9 cellular contexts compared by ENCODE assay signal in genomic region chr1:38006008-38006828, GRCh38. TPM values are rescaled to one million over a fixed set of nuclear protein-coding genes. Genes with fewer than 3 reads are reported as not detected.
DNase-seq lines count a peak whose midpoint lies in the region; ATAC-seq, FAIRE-seq and TF ChIP-seq lines count a peak whose summit lies in the region.
"Had no signal": no experiment of that assay in that cellular context is flagged by ENCODE, and none has a peak within 500 bp of the region (broad histone marks: within the 10 kb centered on the region; RNA-seq: fewer than 3 reads in every experiment).

No MANE protein-coding gene starts in this region.

- no peak for ATAC-seq in central memory CD8-positive, alpha-beta T cell (replicated peaks; ENCODE audit: extremely low read depth, poor library complexity, severe bottlenecking)
- peak; percentile 11 for ATAC-seq in aorta (ENCODE audit: low FRiP score)

- H3K9me3 ChIP-seq in aorta (ENCODE audit: control insufficient read depth, low read length) = no peaks in the 10 kb centered on the region
- H3K9me3 ChIP-seq: right lobe of liver had no signal

- peaks cover 50% of the 10 kb centered on the region for H3K4me1 Mint-ChIP-seq in activated naive CD4-positive, alpha-beta T cell treated with anti-CD3 and anti-CD28 coated beads, Interleukin-2, amount 50 U/mL, for 24 hours
- H3K4me1 Mint-ChIP-seq in central memory CD8-positive, alpha-beta T cell = peaks cover 23% of the 10 kb centered on the region

- peak overlapping the region; percentile 76 for H3K4me3 Mint-ChIP-seq in activated naive CD4-positive, alpha-beta T cell treated with anti-CD3 and anti-CD28 coated beads, Interleukin-2, amount 50 U/mL, for 24 hours
- peak overlapping the region; percentile 63 for H3K4me3 Mint-ChIP-seq in central memory CD8-positive, alpha-beta T cell

- H3K4me3 ChIP-seq in aorta (ENCODE audit: low read length in 2 of 2) = no peak overlapping the region

- 73 to 74% methylated on average over 12 of the region's 12 CpGs for WGBS in aorta, 2 donors

- DNase-seq in activated naive CD4-positive, alpha-beta T cell treated with Interleukin-2 at 50 U/mL for 16 hours = no peak
- DNase-seq in central memory CD8-positive, alpha-beta T cell (ENCODE audit: low spot score in 2 of 2) = no peak
- peak; percentile 50 for DNase-seq in myocyte (ENCODE audit: low read depth)
- DNase-seq in aorta = peak; percentile 53 to 56
- no peak for DNase-seq in NCI-H1105 treated with DMSO at 0.1 percent for 48 hours (lab: John Stamatoyannopoulos, UW)
- no peak for DNase-seq in GM12891 (ENCODE audit: insufficient read length, low spot score)
- DNase-seq in hypothalamus (lab: John Stamatoyannopoulos, UW) = no peak

- H3K36me3 ChIP-seq in aorta (ENCODE audit: control insufficient read depth in 1 of 2, insufficient read depth in 2 of 2, low read length in 1 of 2) = no peaks in the 10 kb centered on the region
- H3K36me3 ChIP-seq: right lobe of liver had no signal

- no peaks in the 10 kb centered on the region for H3K36me3 Mint-ChIP-seq in activated naive CD4-positive, alpha-beta T cell treated with anti-CD3 and anti-CD28 coated beads, Interleukin-2, amount 50 U/mL, for 24 hours
- H3K36me3 Mint-ChIP-seq in central memory CD8-positive, alpha-beta T cell (ENCODE audit: insufficient read depth) = no peaks in the 10 kb centered on the region

- peak overlapping the region; percentile 1 to 15 for H3K27ac ChIP-seq in aorta (ENCODE audit: low read depth in 1 of 2, low read length in 2 of 2)

- FAIRE-seq in GM12891 (lab: Jason Lieb, UNC) = no peak

- H3K27me3 Mint-ChIP-seq in activated naive CD4-positive, alpha-beta T cell treated with anti-CD3 and anti-CD28 coated beads, Interleukin-2, amount 50 U/mL, for 24 hours = no peaks in the 10 kb centered on the region
- peaks cover 20% of the 10 kb centered on the region for H3K27me3 Mint-ChIP-seq in central memory CD8-positive, alpha-beta T cell

- peak overlapping the region; percentile 90 for H3K27ac Mint-ChIP-seq in activated naive CD4-positive, alpha-beta T cell treated with anti-CD3 and anti-CD28 coated beads, Interleukin-2, amount 50 U/mL, for 24 hours
- no peak overlapping the region for H3K27ac Mint-ChIP-seq in central memory CD8-positive, alpha-beta T cell (ENCODE audit: low read depth)

- H3K4me1 ChIP-seq in aorta (ENCODE audit: control insufficient read depth in 1 of 2, insufficient read depth in 2 of 2, low read length in 2 of 2) = peaks cover 0 to 2% of the 10 kb centered on the region in 2 donors
- H3K4me1 ChIP-seq: right lobe of liver had no signal

- no peaks in the 10 kb centered on the region for H3K9me3 Mint-ChIP-seq in activated naive CD4-positive, alpha-beta T cell treated with anti-CD3 and anti-CD28 coated beads, Interleukin-2, amount 50 U/mL, for 24 hours
- H3K9me3 Mint-ChIP-seq in central memory CD8-positive, alpha-beta T cell = no peaks in the 10 kb centered on the region

- no peak for TF ChIP-seq POLR2A in GM12891 (IDR thresholded peaks at IDR 0.05; ENCODE audit: low read depth, low read length)

- intact Hi-C loops in aorta (cut with DNase I) = no loop called here

- no peaks in the 10 kb centered on the region for H3K27me3 ChIP-seq in aorta (ENCODE audit: control insufficient read depth in 1 of 2, insufficient read depth in 2 of 2, low read length in 1 of 2)
- H3K27me3 ChIP-seq: right lobe of liver had no signal

TF ChIP-seq in GM12891, 5 proteins besides CTCF, POLR2A, EP300 and RAD21:
- TF ChIP-seq PAX5 (IDR thresholded peaks at IDR 0.05; ENCODE audit: insufficient read depth, low read length, severe bottlenecking) (no peak), TAF1 (IDR thresholded peaks at IDR 0.05; ENCODE audit: low read depth, low read length) (no peak), POLR2AphosphoS5 (IDR thresholded peaks at IDR 0.05; ENCODE audit: low read depth, low read length) (no peak), POU2F2 (IDR thresholded peaks at IDR 0.05; ENCODE audit: low read depth, low read length) (no peak), SPI1 (IDR thresholded peaks at IDR 0.05; ENCODE audit: low read depth, low read length) (no peak)
TF ChIP-seq in GM12891: peak in this region for 0.

RNA-seq across cellular contexts. Expression of gene FHL3, which starts 0.9 kb away (rescaled TPM):
- total RNA-seq in myocyte (42.2 and 70.1 TPM in 2 replicates), aorta (10 to 100 TPM; 43.4 to 67.9 TPM)
- 73.2 TPM for polyA plus RNA-seq in myocyte (2012)
- 10 to 100 TPM; 29.9 to 53.1 TPM for polyA plus RNA-seq in aorta
- 13.2 TPM for polyA plus RNA-seq in GM12891 (2012; ENCODE audit: low read depth, missing spikeins)

RNA-seq across cellular contexts. Expression of gene UTP11, which starts 6.3 kb away (rescaled TPM):
- total RNA-seq in myocyte = 95.8 and 137 TPM in 2 replicates
- 25.9 TPM for polyA plus RNA-seq in myocyte (2012)
- 10 to 100 TPM; 28.4 to 28.8 TPM for total RNA-seq in aorta
- polyA plus RNA-seq in aorta = 10 to 100 TPM; 24.2 to 29.9 TPM
- polyA plus RNA-seq in GM12891 (2012; ENCODE audit: low read depth, missing spikeins) = 27.3 TPM

RNA-seq across cellular contexts. Expression of gene SF3A3, which starts 16.4 kb away (rescaled TPM):
- total RNA-seq in myocyte = 43.2 and 50.2 TPM in 2 replicates
- polyA plus RNA-seq in myocyte (2012) = 40.3 TPM
- 10 to 100 TPM; 52.5 to 56.9 TPM for total RNA-seq in aorta
- polyA plus RNA-seq in aorta = 10 to 100 TPM; 18.8 to 29.0 TPM
- polyA plus RNA-seq in GM12891 (2012; ENCODE audit: low read depth, missing spikeins) = 58.8 TPM

RNA-seq across cellular contexts. Expression of gene POU3F1, which starts 40.4 kb away (rescaled TPM):
- total RNA-seq in myocyte (0.21 and 0.52 TPM in 2 replicates), aorta (under 1 TPM; 0.21 to 0.55 TPM)
- polyA plus RNA-seq in myocyte (2012) = 0.35 TPM
- not detected for polyA plus RNA-seq in aorta
- 0.05 TPM for polyA plus RNA-seq in GM12891 (2012; ENCODE audit: low read depth, missing spikeins)

RNA-seq across cellular contexts. Expression of gene INPP5B, which starts 59.4 kb away (rescaled TPM):
- total RNA-seq in myocyte = 15.7 and 16.8 TPM in 2 replicates
- polyA plus RNA-seq in myocyte (2012) = 17.3 TPM
- total RNA-seq in aorta = 10 to 100 TPM; 38.4 to 52.2 TPM
- polyA plus RNA-seq in aorta = 10 to 100 TPM in 1 of 2 donors, 1 to 10 TPM in 1; 6.4 to 28.3 TPM
- 17.5 TPM for polyA plus RNA-seq in GM12891 (2012; ENCODE audit: low read depth, missing spikeins)

Comparison
In these comparisons a context has a peak if more than half of its experiments do, and no peak if none do; other contexts are left out.
1. DNase-seq: peak in myocyte (single experiment) and aorta (2 of 2); none in activated naive CD4-positive, alpha-beta T cell treated with Interleukin-2 at 50 U/mL for 16 hours (single experiment), central memory CD8-positive, alpha-beta T cell (0 of 2), NCI-H1105 treated with DMSO at 0.1 percent for 48 hours (single experiment), GM12891 (single experiment) and hypothalamus (0 of 51).